In genomic region chr7:16921644-16922257, GRCh38 we compare ENCODE assay signal across 15 cellular contexts. TPM values are rescaled to one million over a fixed set of nuclear protein-coding genes. Genes with fewer than 3 reads are reported as not detected.
DNase-seq lines count a peak whose midpoint lies in the region; ATAC-seq, FAIRE-seq and TF ChIP-seq lines count a peak whose summit lies in the region.
"Had no signal": no experiment of that assay in that cellular context is flagged by ENCODE, and none has a peak within 500 bp of the region (broad histone marks: within the 10 kb centered on the region; RNA-seq: fewer than 3 reads in every experiment).

No MANE protein-coding gene starts in this region.

- no peaks in the 10 kb centered on the region for H3K27me3 Mint-ChIP-seq in CD8-positive, alpha-beta T cell (ENCODE audit: low read depth)
- H3K27me3 Mint-ChIP-seq: activated CD4-positive, alpha-beta memory T cell treated with anti-CD3 and anti-CD28 coated beads for 36 hours had no signal

- ATAC-seq in RWPE2 (ENCODE audit: low read depth), result peak; percentile 77
- no peak for ATAC-seq in CD8-positive, alpha-beta T cell
- ATAC-seq: HCT116 had no signal

- H3K9me3 Mint-ChIP-seq in CD8-positive, alpha-beta T cell, result no peaks in the 10 kb centered on the region
- H3K9me3 Mint-ChIP-seq: activated CD4-positive, alpha-beta memory T cell treated with anti-CD3 and anti-CD28 coated beads for 36 hours had no signal

- CTCF ChIA-PET in CD8-positive, alpha-beta T cell (lab: Charles Lee), result no interaction called here

- peaks cover 3% of the 10 kb centered on the region for H3K4me1 Mint-ChIP-seq in CD8-positive, alpha-beta T cell (ENCODE audit: low read depth)

- intact Hi-C loops in kidney (cut with DNase I), result no loop called here
- intact Hi-C loops in CD8-positive, alpha-beta T cell (cut with DNase I, micrococcal nuclease), result no loop called here

- FAIRE-seq in kidney (lab: Jason Lieb, UNC), result peak; percentile 59
- FAIRE-seq: frontal cortex had no signal

- H3K27ac ChIP-seq in RWPE2 (ENCODE audit: poor library complexity, severe bottlenecking) (peak overlapping the region; percentile 77), kidney (ENCODE audit: low read depth in 2 of 2, low read length in 2 of 2) (no peak overlapping the region)
- H3K27ac ChIP-seq in CD8-positive, alpha-beta T cell (ENCODE audit: low read depth, low read length), result no peak overlapping the region

- H3K4me3 Mint-ChIP-seq in CD8-positive, alpha-beta T cell, result no peak overlapping the region
- H3K4me3 Mint-ChIP-seq: activated CD4-positive, alpha-beta memory T cell treated with anti-CD3 and anti-CD28 coated beads for 36 hours had no signal

- H3K4me1 ChIP-seq in RWPE2 (ENCODE audit: insufficient read depth, poor library complexity, severe bottlenecking), result peaks cover 47% of the 10 kb centered on the region
- H3K4me1 ChIP-seq in kidney (ENCODE audit: control insufficient read depth in 1 of 2, insufficient read depth in 1 of 2, low read depth in 1 of 2, low read length in 2 of 2), result peaks cover 7 to 13% of the 10 kb centered on the region in 2 donors
- no peaks in the 10 kb centered on the region for H3K4me1 ChIP-seq in CD8-positive, alpha-beta T cell (ENCODE audit: insufficient read depth, low read length)

- no peak overlapping the region for H3K27ac Mint-ChIP-seq in CD8-positive, alpha-beta T cell
- H3K27ac Mint-ChIP-seq: activated CD4-positive, alpha-beta memory T cell treated with anti-CD3 and anti-CD28 coated beads for 36 hours had no signal

- H3K36me3 Mint-ChIP-seq in CD8-positive, alpha-beta T cell, result no peaks in the 10 kb centered on the region
- H3K36me3 Mint-ChIP-seq: activated CD4-positive, alpha-beta memory T cell treated with anti-CD3 and anti-CD28 coated beads for 36 hours had no signal

- DNase-seq in EH (ENCODE audit: low read depth) (peak; percentile 45), RWPE2 (ENCODE audit: low spot score) (no peak), kidney (no peak), renal cortical epithelial cell (ENCODE audit: low read depth) (peak; percentile 100), HCEC 1CT (no peak), OCI-M1 (lab: John Stamatoyannopoulos, UW) (no peak), GM20000 (ENCODE audit: low spot score) (no peak)
- DNase-seq in CD8-positive, alpha-beta T cell, result no peak
- DNase-seq: activated CD4-positive, alpha-beta memory T cell treated with anti-CD3 and anti-CD28 coated beads for 36 hours; activated naive CD4-positive, alpha-beta T cell treated with Interleukin-2 at 50 U/mL for 16 hours; substantia nigra had no signal

- no peaks in the 10 kb centered on the region for H3K9me3 ChIP-seq in RWPE2 (ENCODE audit: severe bottlenecking)
- no peaks in the 10 kb centered on the region for H3K9me3 ChIP-seq in kidney (ENCODE audit: control insufficient read depth in 1 of 2, low read length in 2 of 2)
- no peaks in the 10 kb centered on the region for H3K9me3 ChIP-seq in CD8-positive, alpha-beta T cell (ENCODE audit: low read length)

- peaks cover 2% of the 10 kb centered on the region for H3K27me3 ChIP-seq in RWPE2 (ENCODE audit: insufficient read depth, poor library complexity, severe bottlenecking)
- no peaks in the 10 kb centered on the region for H3K27me3 ChIP-seq in CD8-positive, alpha-beta T cell (ENCODE audit: insufficient read depth, low read length)

- no peak overlapping the region for H3K9ac ChIP-seq in kidney (ENCODE audit: low read length in 2 of 2)

- no peak overlapping the region for H3K4me3 ChIP-seq in RWPE2 (ENCODE audit: severe bottlenecking)
- H3K4me3 ChIP-seq in kidney (ENCODE audit: low read length in 2 of 2), result no peak overlapping the region
- no peak overlapping the region for H3K4me3 ChIP-seq in CD8-positive, alpha-beta T cell (ENCODE audit: low read depth, low read length)

- POLR2A ChIA-PET in CD8-positive, alpha-beta T cell (lab: Charles Lee), result no interaction called here

- TF ChIP-seq CTCF in RWPE2 (IDR thresholded peaks at IDR 0.05; ENCODE audit: poor library complexity, severe bottlenecking), result no peak
- no peak for TF ChIP-seq CTCF in kidney (IDR thresholded peaks at IDR 0.05; ENCODE audit: borderline replicate concordance, extremely low read depth, insufficient read depth)
- TF ChIP-seq CTCF in CD8-positive, alpha-beta T cell (IDR thresholded peaks at IDR 0.05), result no peak
- no peak for TF ChIP-seq CTCF in GM20000 (IDR thresholded peaks at IDR 0.05; ENCODE audit: extremely low read depth, missing control alignments)

- no peaks in the 10 kb centered on the region for H3K36me3 ChIP-seq in RWPE2 (ENCODE audit: low read depth)
- H3K36me3 ChIP-seq in kidney (ENCODE audit: control insufficient read depth in 1 of 2, insufficient read depth in 2 of 2, low read length in 2 of 2), result no peaks in the 10 kb centered on the region
- H3K36me3 ChIP-seq in CD8-positive, alpha-beta T cell (ENCODE audit: insufficient read depth, low read length), result no peaks in the 10 kb centered on the region

RNA-seq across cellular contexts. Expression of gene AGR3, which starts 40.0 kb away (rescaled TPM):
- 20.3 TPM for total RNA-seq in kidney
- polyA plus RNA-seq in kidney (ENCODE audit: insufficient read depth, low read depth, low replicate concordance), result 1.7 TPM
- total RNA-seq in renal cortical epithelial cell, result not detected in 2 replicates
- not detected for total RNA-seq in CD8-positive, alpha-beta T cell
- total RNA-seq: activated CD4-positive, alpha-beta memory T cell treated with anti-CD3 and anti-CD28 coated beads for 36 hours; frontal cortex; lung microvascular endothelial cell; OCI-LY7 had no signal

Comparison
In these comparisons a context has a peak if more than half of its experiments do, and no peak if none do; other contexts are left out.
1. DNase-seq: peak in EH (single experiment) and renal cortical epithelial cell (single experiment); none in RWPE2 (single experiment), kidney (single experiment), HCEC 1CT (single experiment), OCI-M1 (single experiment), CD8-positive, alpha-beta T cell (0 of 7) and GM20000 (single experiment).
2. RNA of gene AGR3, which starts 40.0 kb away (total RNA-seq): 20.3 TPM in kidney (single experiment); not detected in renal cortical epithelial cell and not detected in CD8-positive, alpha-beta T cell; every median in the first group is over 10 times any median in the second.